ENCODE assay signal across 18 cellular contexts in genomic region chr1:1564278-1564677, GRCh38. TPM values are rescaled to one million over a fixed set of nuclear protein-coding genes. Genes with fewer than 3 reads are reported as not detected.
A peak's percentile ranks its signal among the peaks of the same experiment; 100 is the strongest.
DNase-seq lines count a peak whose midpoint lies in the region; ATAC-seq, FAIRE-seq and TF ChIP-seq lines count a peak whose summit lies in the region.
"Had no signal": no experiment of that assay in that cellular context is flagged by ENCODE, and none has a peak within 500 bp of the region (broad histone marks: within the 10 kb centered on the region; RNA-seq: fewer than 3 reads in every experiment).

No MANE protein-coding gene starts in this region.

- no peak overlapping the region for H2BK120ac ChIP-seq in H1 (replicated peaks; ENCODE audit: low read depth, low read length)

- intact Hi-C loops in right cardiac atrium (cut with DNase I) (no loop called here), Right ventricle myocardium superior (cut with DNase I) (no loop called here), Panc1 (cut with micrococcal nuclease; ENCODE audit: unreplicated experiment) (no loop called here), body of pancreas (cut with DNase I) (no loop called here)

- TF ChIP-seq CTCF in Panc1 (IDR thresholded peaks at IDR 0.05) (no peak), H1 (IDR thresholded peaks at IDR 0.05; ENCODE audit: control extremely low read depth in 1 of 3, insufficient read depth in 1 of 3, low read depth in 1 of 3, low read length in 3 of 3) (no peak), body of pancreas (IDR thresholded peaks at IDR 0.05) (no peak)

- H3K9me3 ChIP-seq in right cardiac atrium (ENCODE audit: control insufficient read depth, low read length) (no peaks in the 10 kb centered on the region), Panc1 (ENCODE audit: control insufficient read depth, insufficient read depth, low read depth, low read length) (no peaks in the 10 kb centered on the region), H1 (ENCODE audit: insufficient read depth in 2 of 2, low read depth in 1 of 2, low read length in 1 of 2) (no peaks in the 10 kb centered on the region), body of pancreas (no peaks in the 10 kb centered on the region)
- H3K9me3 ChIP-seq: SJSA1 had no signal

- no peak for TF ChIP-seq EP300 in H1 (IDR thresholded peaks at IDR 0.05; ENCODE audit: borderline replicate concordance in 1 of 2, low read depth in 2 of 2, low read length in 2 of 2)

- no peak overlapping the region for H2AFZ ChIP-seq in H1 (ENCODE audit: low read length)

- H4K20me1 ChIP-seq in H1 (replicated peaks in 1 of 2; ENCODE audit: control insufficient read depth in 1 of 2, insufficient read depth in 2 of 2, low read length in 2 of 2): peaks cover 29 to 44% of the 10 kb centered on the region in 2 experiments

- DNase-seq in right cardiac atrium: peak in 1 of 3 donors; percentile 60
- DNase-seq in Right ventricle myocardium superior: no peak
- DNase-seq in Panc1 (ENCODE audit: low read depth, low spot score): no peak
- DNase-seq in H1 (ENCODE audit: low read depth in 1 of 2, low spot score in 2 of 2): no peak
- DNase-seq in stimulated activated naive B cell treated with anti-CD40 and anti-IgM and Interleukin-4, amounts not matched to agents 10 μg/mL and 1 μg/mL and 100 μg/mL, for 72 hours: no peak
- no peak for DNase-seq in NCI-H748 treated with DMSO at 0.1 percent for 48 hours (lab: John Stamatoyannopoulos, UW)
- DNase-seq in body of pancreas: no peak
- DNase-seq: Calu3; CD4-positive, CD25-positive, alpha-beta regulatory T cell; DMS79 treated with DMSO at 0.1 percent for 48 hours; NCI-H1417; NCI-H1930; NCI-H2171 treated with DMSO at 0.1 percent for 48 hours; RPMI8226 had no signal

- POLR2A ChIA-PET in Panc1 (lab: Charles Lee): interaction anchor here (0.6 kb wide), 1 partner anchor 66 kb away, joined by 6 read pairs; no protein-coding TSS in a partner anchor
- POLR2A ChIA-PET in H1 (lab: Charles Lee; ENCODE audit: partially characterized antibody): interaction anchor here (0.6 to 21.2 kb wide), 4 partner anchors 10 to 369 kb away, joined by 3 to 367 read pairs (median 4); no protein-coding TSS in a partner anchor

- H2BK5ac ChIP-seq in H1 (ENCODE audit: low read depth, low read length): no peak overlapping the region

- no peak overlapping the region for H3K4me2 ChIP-seq in H1 (ENCODE audit: insufficient read depth in 1 of 2, low read depth in 2 of 2, low read length in 2 of 2)

- no peak for TF ChIP-seq POLR2A in H1 (IDR thresholded peaks at IDR 0.05; ENCODE audit: control extremely low read depth in 1 of 2, low read depth in 2 of 2, low read length in 2 of 2)
- TF ChIP-seq POLR2A in body of pancreas (IDR thresholded peaks at IDR 0.05): no peak

- in situ Hi-C loops in Panc1 (cut with HindIII; ENCODE audit: low pct_unique_long_range_greater_than_20kb, low sequenced_read_pairs): no loop called here

- H3K36me3 ChIP-seq in Panc1 (ENCODE audit: control insufficient read depth, insufficient read depth, low read length) (peaks cover 10% of the 10 kb centered on the region), H1 (ENCODE audit: control insufficient read depth in 2 of 4, insufficient read depth in 4 of 4, low read length in 3 of 4) (peaks cover 16 to 49% (median 28%) of the 10 kb centered on the region in 4 experiments), body of pancreas (replicated peaks in 1 of 2; ENCODE audit: insufficient read depth in 1 of 2, low read depth in 2 of 2) (peaks cover 0 to 20% of the 10 kb centered on the region in 2 donors)

- H3K4me3 Mint-ChIP-seq in stimulated activated naive B cell treated with anti-CD40 and anti-IgM and Interleukin-4, amounts not matched to agents 10 μg/mL and 1 μg/mL and 100 μg/mL, for 72 hours: no peak overlapping the region

- H4K5ac ChIP-seq in H1 (ENCODE audit: insufficient read length, low read depth, low read length): no peak overlapping the region

- H2BK20ac ChIP-seq in H1 (ENCODE audit: low read length): no peak overlapping the region

- H3K23ac ChIP-seq in H1 (ENCODE audit: insufficient read length): no peak overlapping the region

- TF ChIP-seq RAD21 in H1 (IDR thresholded peaks at IDR 0.05 in 1 of 2, conservative IDR thresholded peaks at IDR 0.05 in 1 of 2; ENCODE audit: low read depth in 2 of 2, low read length in 2 of 2): no peak

- H3K79me1 ChIP-seq in H1 (ENCODE audit: low read depth, low read length): peaks cover 5% of the 10 kb centered on the region

- H3K4ac ChIP-seq in H1 (replicated peaks; ENCODE audit: insufficient read length, low read depth, low read length): no peak overlapping the region

- H3K27ac ChIP-seq in right cardiac atrium (ENCODE audit: low read length): no peak overlapping the region
- H3K27ac ChIP-seq in Panc1 (ENCODE audit: low read length): no peak overlapping the region
- no peak overlapping the region for H3K27ac ChIP-seq in H1 (ENCODE audit: low read depth, low read length)
- no peak overlapping the region for H3K27ac ChIP-seq in body of pancreas
- H3K27ac ChIP-seq: SJSA1 had no signal

- CTCF ChIA-PET in Panc1 (lab: Charles Lee): no interaction called here
- CTCF ChIA-PET in H1 (lab: Charles Lee; ENCODE audit: partially characterized antibody): interaction anchor here (0.6 to 2.9 kb wide), 3 partner anchors 9 to 264 kb away, joined by 3 to 15 read pairs (median 3); no protein-coding TSS in a partner anchor

- H3K4me1 ChIP-seq in right cardiac atrium (ENCODE audit: control insufficient read depth, insufficient read depth, low read length) (peaks cover 6% of the 10 kb centered on the region), Panc1 (ENCODE audit: control insufficient read depth, insufficient read depth, low read length) (peaks cover 1% of the 10 kb centered on the region; the same call in 1 of the 2 replicates), H1 (replicated peaks in 1 of 4; ENCODE audit: control insufficient read depth in 3 of 4, insufficient read depth in 4 of 4, low read length in 3 of 4) (peaks cover 0 to 6% (median 2%) of the 10 kb centered on the region in 4 experiments; a peak in 2 of 7 replicates), body of pancreas (no peaks in the 10 kb centered on the region)
- H3K4me1 ChIP-seq: SJSA1 had no signal

- no peak overlapping the region for H3K4me3 ChIP-seq in right cardiac atrium (ENCODE audit: low read length)
- H3K4me3 ChIP-seq in Panc1 (ENCODE audit: low read depth in 2 of 2, low read length in 2 of 2): no peak overlapping the region
- no peak overlapping the region for H3K4me3 ChIP-seq in H1 (ENCODE audit: extremely low read depth in 1 of 4, insufficient read depth in 2 of 4, low read depth in 3 of 4, low read length in 4 of 4)
- no peak overlapping the region for H3K4me3 ChIP-seq in body of pancreas
- H3K4me3 ChIP-seq: SJSA1 had no signal

- H3K27ac Mint-ChIP-seq in stimulated activated naive B cell treated with anti-CD40 and anti-IgM and Interleukin-4, amounts not matched to agents 10 μg/mL and 1 μg/mL and 100 μg/mL, for 72 hours: peak overlapping the region; percentile 14

- 57% methylated on average over 19 of the region's 19 CpGs for WGBS in right cardiac atrium
- 94% methylated on average over 19 of the region's 19 CpGs; no CpG with 5 or more reads in 1 of the 2 experiments for WGBS in H1 (ENCODE audit: extremely low coverage in 1 of 2, insufficient coverage in 1 of 2, insufficient read length in 1 of 2, insufficient replicate concordance in 2 of 2, low coverage in 1 of 2, low lambda C conversion rate in 2 of 2, missing lambda C conversion rate in 1 of 2), 2 experiments
- 85 to 88% methylated on average over 14 to 19 of the region's 19 CpGs for WGBS in body of pancreas, 2 donors

- no peak overlapping the region for H3K14ac ChIP-seq in H1 (ENCODE audit: insufficient read length)

- H2AK5ac ChIP-seq in H1 (ENCODE audit: low read depth, low read length): no peak overlapping the region

- no peak overlapping the region for H3K56ac ChIP-seq in H1 (replicated peaks; ENCODE audit: insufficient read length, low read depth, low read length)

- H2BK12ac ChIP-seq in H1 (ENCODE audit: low read depth, low read length): no peak overlapping the region

- H3K23me2 ChIP-seq in H1 (ENCODE audit: low read depth, low read length): peaks cover 2% of the 10 kb centered on the region; the same call in 1 of the 2 replicates

- H4K8ac ChIP-seq in H1 (ENCODE audit: extremely low read depth, insufficient read depth, low read length): no peak overlapping the region

- H3K9me3 Mint-ChIP-seq in stimulated activated naive B cell treated with anti-CD40 and anti-IgM and Interleukin-4, amounts not matched to agents 10 μg/mL and 1 μg/mL and 100 μg/mL, for 72 hours: no peaks in the 10 kb centered on the region
- H3K9me3 Mint-ChIP-seq: CD4-positive, CD25-positive, alpha-beta regulatory T cell had no signal

- H3K27me3 ChIP-seq in right cardiac atrium (ENCODE audit: control insufficient read depth, insufficient read depth) (no peaks in the 10 kb centered on the region), Panc1 (ENCODE audit: control insufficient read depth, insufficient read depth, low read length) (no peaks in the 10 kb centered on the region), H1 (replicated peaks in 1 of 4; ENCODE audit: control insufficient read depth in 3 of 4, extremely low read depth in 1 of 4, insufficient read depth in 3 of 4, low read length in 3 of 4) (no peaks in the 10 kb centered on the region), body of pancreas (no peaks in the 10 kb centered on the region)
- H3K27me3 ChIP-seq: SJSA1 had no signal

- H3K18ac ChIP-seq in H1 (ENCODE audit: extremely low read depth, low read length): no peak overlapping the region

- H3K4me1 Mint-ChIP-seq in stimulated activated naive B cell treated with anti-CD40 and anti-IgM and Interleukin-4, amounts not matched to agents 10 μg/mL and 1 μg/mL and 100 μg/mL, for 72 hours: peaks cover 16 to 30% of the 10 kb centered on the region in 2 donors

- BruUV-seq in Panc1 (replicated peaks; lab: Mats Ljungman, UMichigan): TSS peak; percentile 5

- no peak for FAIRE-seq in H1 (lab: Jason Lieb, UNC)
- FAIRE-seq: G401.6 had no signal

- ATAC-seq in right cardiac atrium: peak; percentile 6 to 26
- ATAC-seq in Right ventricle myocardium superior (ENCODE audit: poor library complexity): no peak
- ATAC-seq in Panc1: no peak
- no peak for ATAC-seq in stimulated activated naive B cell treated with anti-CD40 and anti-IgM and Interleukin-4, amounts not matched to agents 10 μg/mL and 1 μg/mL and 100 μg/mL, for 72 hours (replicated peaks)
- no peak for ATAC-seq in GM18861 (IDR thresholded peaks at IDR 0.05; ENCODE audit: unreplicated experiment)
- ATAC-seq in body of pancreas: no peak

- H3K79me2 ChIP-seq in H1 (ENCODE audit: control insufficient read depth in 1 of 2, insufficient read depth in 2 of 2, low read length in 2 of 2): peaks cover 29 to 68% of the 10 kb centered on the region in 2 experiments

- no peak overlapping the region for H3K9ac ChIP-seq in H1 (replicated peaks in 1 of 4; ENCODE audit: extremely low read depth in 1 of 4, low read depth in 3 of 4, low read length in 3 of 4)

- no peak overlapping the region for H2BK15ac ChIP-seq in H1 (ENCODE audit: low read length)

- H3K27me3 Mint-ChIP-seq in stimulated activated naive B cell treated with anti-CD40 and anti-IgM and Interleukin-4, amounts not matched to agents 10 μg/mL and 1 μg/mL and 100 μg/mL, for 72 hours: no peaks in the 10 kb centered on the region
- H3K27me3 Mint-ChIP-seq: CD4-positive, CD25-positive, alpha-beta regulatory T cell had no signal

- H3K36me3 Mint-ChIP-seq in stimulated activated naive B cell treated with anti-CD40 and anti-IgM and Interleukin-4, amounts not matched to agents 10 μg/mL and 1 μg/mL and 100 μg/mL, for 72 hours: peaks cover 37 to 47% of the 10 kb centered on the region in 2 donors

- H4K91ac ChIP-seq in H1 (replicated peaks; ENCODE audit: insufficient read length, low read length): no peak overlapping the region

RNA-seq across cellular contexts. Expression of gene SSU72, which starts 10.4 kb away (rescaled TPM):
- 100 to 1,000 TPM; 112 to 115 (median 113) TPM for total RNA-seq in right cardiac atrium
- polyA plus RNA-seq in right cardiac atrium: 130 TPM
- 106 TPM for total RNA-seq in Right ventricle myocardium superior
- 217 TPM for total RNA-seq in Panc1 (2021; ENCODE audit: unreplicated experiment)
- 240 TPM for polyA plus RNA-seq in Panc1 (2012; ENCODE audit: insufficient read length)
- 165 and 170 TPM in 2 replicates for total RNA-seq in H1 (2021; fragmentation: NEBNext Ultra II Directional; extraction: Animal tissue kit (Norgen Biotek cat#: 25700))
- 110 and 116 TPM in 2 replicates for polyA plus RNA-seq in H1 (2011; rRNA removed)
- 122 TPM for polyA plus RNA-seq in H1 (2011; cell fraction: cytosol; rRNA removed)
- 110 TPM for polyA plus RNA-seq in H1 (2011; cell fraction: nucleus; rRNA removed)
- 156 to 180 TPM (median 158 TPM) in 4 replicates for polyA plus RNA-seq in H1 (2012, experiment 1 of 2)
- polyA plus RNA-seq in H1 (2012, experiment 2 of 2): 198 TPM
- polyA plus RNA-seq in H1 (2013, experiment 1 of 2): 143 TPM
- 148 TPM for polyA plus RNA-seq in H1 (2013, experiment 2 of 2)
- polyA minus RNA-seq in H1 (2011; rRNA and poly(A)+ RNA removed): 59.2 and 65.6 TPM in 2 replicates
- polyA minus RNA-seq in H1 (2011; cell fraction: cytosol; rRNA and poly(A)+ RNA removed): 91.6 TPM
- 66.4 TPM for polyA minus RNA-seq in H1 (2011; cell fraction: nucleus; rRNA and poly(A)+ RNA removed)
- total RNA-seq in body of pancreas: 100 to 1,000 TPM in 1 of 2 donors, 10 to 100 TPM in 1; 82.1 to 113 TPM

RNA-seq across cellular contexts. Expression of gene TMEM240, which starts 23.9 kb away (rescaled TPM):
- total RNA-seq in right cardiac atrium: 1 to 10 TPM; 7.3 to 9.3 (median 7.9) TPM
- 10.4 TPM for polyA plus RNA-seq in right cardiac atrium
- total RNA-seq in Right ventricle myocardium superior: 7.5 TPM
- total RNA-seq in Panc1 (2021; ENCODE audit: unreplicated experiment): 4.1 TPM
- polyA plus RNA-seq in Panc1 (2012; ENCODE audit: insufficient read length): 4.4 TPM
- total RNA-seq in H1 (2021; fragmentation: NEBNext Ultra II Directional; extraction: Animal tissue kit (Norgen Biotek cat#: 25700)): 3.6 and 6.6 TPM in 2 replicates
- polyA plus RNA-seq in H1 (2011; rRNA removed): 5.7 and 7.6 TPM in 2 replicates
- 4.6 TPM for polyA plus RNA-seq in H1 (2011; cell fraction: cytosol; rRNA removed)
- 20.3 TPM for polyA plus RNA-seq in H1 (2011; cell fraction: nucleus; rRNA removed)
- 3.9 to 8.7 TPM (median 7.5 TPM) in 4 replicates for polyA plus RNA-seq in H1 (2012, experiment 1 of 2)
- 3.6 TPM for polyA plus RNA-seq in H1 (2012, experiment 2 of 2)
- 3.3 TPM for polyA plus RNA-seq in H1 (2013, experiment 1 of 2)
- polyA plus RNA-seq in H1 (2013, experiment 2 of 2): 2.3 TPM
- polyA minus RNA-seq in H1 (2011; rRNA and poly(A)+ RNA removed): 0.57 and 1.1 TPM in 2 replicates
- polyA minus RNA-seq in H1 (2011; cell fraction: cytosol; rRNA and poly(A)+ RNA removed): not detected
- 2.5 TPM for polyA minus RNA-seq in H1 (2011; cell fraction: nucleus; rRNA and poly(A)+ RNA removed)
- total RNA-seq in body of pancreas: 1 to 10 TPM; 1.0 to 3.6 TPM
- total RNA-seq: CD4-positive, CD25-positive, alpha-beta regulatory T cell; H4 had no signal
- polyA plus RNA-seq: CD4-positive, CD25-positive, alpha-beta regulatory T cell had no signal

RNA-seq across cellular contexts. Expression of gene FNDC10, which starts 35.7 kb away (rescaled TPM):
- under 1 TPM; 0.47 to 0.97 (median 0.80) TPM for total RNA-seq in right cardiac atrium
- polyA plus RNA-seq in right cardiac atrium: 0.68 TPM
- 2.0 TPM for total RNA-seq in Right ventricle myocardium superior
- total RNA-seq in Panc1 (2021; ENCODE audit: unreplicated experiment): 16.2 TPM
- 22.7 TPM for polyA plus RNA-seq in Panc1 (2012; ENCODE audit: insufficient read length)
- total RNA-seq in H1 (2021; fragmentation: NEBNext Ultra II Directional; extraction: Animal tissue kit (Norgen Biotek cat#: 25700)): 18.3 and 19.0 TPM in 2 replicates
- polyA plus RNA-seq in H1 (2011; rRNA removed): 21.8 and 40.0 TPM in 2 replicates
- 16.1 TPM for polyA plus RNA-seq in H1 (2011; cell fraction: cytosol; rRNA removed)
- polyA plus RNA-seq in H1 (2011; cell fraction: nucleus; rRNA removed): 19.1 TPM
- 11.7 to 23.3 TPM (median 18.5 TPM) in 4 replicates for polyA plus RNA-seq in H1 (2012, experiment 1 of 2)
- 17.8 TPM for polyA plus RNA-seq in H1 (2012, experiment 2 of 2)
- 22.1 TPM for polyA plus RNA-seq in H1 (2013, experiment 1 of 2)
- 24.7 TPM for polyA plus RNA-seq in H1 (2013, experiment 2 of 2)
- polyA minus RNA-seq in H1 (2011; rRNA and poly(A)+ RNA removed): 3.0 and 3.8 TPM in 2 replicates
- 14.8 TPM for polyA minus RNA-seq in H1 (2011; cell fraction: cytosol; rRNA and poly(A)+ RNA removed)
- polyA minus RNA-seq in H1 (2011; cell fraction: nucleus; rRNA and poly(A)+ RNA removed): 8.7 TPM
- 1 to 10 TPM; 1.3 to 2.3 TPM for total RNA-seq in body of pancreas

RNA-seq across cellular contexts. Expression of gene MIB2, which starts 51.0 kb away (rescaled TPM):
- 10 to 100 TPM; 49.5 to 77.8 (median 65.5) TPM for total RNA-seq in right cardiac atrium
- polyA plus RNA-seq in right cardiac atrium: 52.5 TPM
- 110 TPM for total RNA-seq in Right ventricle myocardium superior
- total RNA-seq in Panc1 (2021; ENCODE audit: unreplicated experiment): 74.5 TPM
- 92.4 TPM for polyA plus RNA-seq in Panc1 (2012; ENCODE audit: insufficient read length)
- 56.5 and 60.0 TPM in 2 replicates for total RNA-seq in H1 (2021; fragmentation: NEBNext Ultra II Directional; extraction: Animal tissue kit (Norgen Biotek cat#: 25700))
- 32.5 and 71.1 TPM in 2 replicates for polyA plus RNA-seq in H1 (2011; rRNA removed)
- polyA plus RNA-seq in H1 (2011; cell fraction: cytosol; rRNA removed): 53.6 TPM
- 216 TPM for polyA plus RNA-seq in H1 (2011; cell fraction: nucleus; rRNA removed)
- polyA plus RNA-seq in H1 (2012, experiment 1 of 2): 18.3 to 47.9 TPM (median 45.2 TPM) in 4 replicates
- 20.1 TPM for polyA plus RNA-seq in H1 (2012, experiment 2 of 2)
- polyA plus RNA-seq in H1 (2013, experiment 1 of 2): 51.2 TPM
- 57.9 TPM for polyA plus RNA-seq in H1 (2013, experiment 2 of 2)
- polyA minus RNA-seq in H1 (2011; rRNA and poly(A)+ RNA removed): 7.6 and 11.2 TPM in 2 replicates
- polyA minus RNA-seq in H1 (2011; cell fraction: cytosol; rRNA and poly(A)+ RNA removed): 31.8 TPM
- polyA minus RNA-seq in H1 (2011; cell fraction: nucleus; rRNA and poly(A)+ RNA removed): 52.7 TPM
- total RNA-seq in body of pancreas: 100 to 1,000 TPM in 1 of 2 donors, 10 to 100 TPM in 1; 57.6 to 101 TPM

RNA-seq across cellular contexts. Expression of gene ATAD3A, which starts 52.3 kb away (rescaled TPM):
- total RNA-seq in right cardiac atrium: 10 to 100 TPM; 13.6 to 20.1 (median 15.7) TPM
- 16.7 TPM for polyA plus RNA-seq in right cardiac atrium
- 18.5 TPM for total RNA-seq in Right ventricle myocardium superior
- 57.5 TPM for total RNA-seq in Panc1 (2021; ENCODE audit: unreplicated experiment)
- polyA plus RNA-seq in Panc1 (2012; ENCODE audit: insufficient read length): 57.5 TPM
- total RNA-seq in H1 (2021; fragmentation: NEBNext Ultra II Directional; extraction: Animal tissue kit (Norgen Biotek cat#: 25700)): 63.7 and 64.7 TPM in 2 replicates
- polyA plus RNA-seq in H1 (2011; rRNA removed): 28.3 and 46.7 TPM in 2 replicates
- polyA plus RNA-seq in H1 (2011; cell fraction: cytosol; rRNA removed): 44.7 TPM
- 62.6 TPM for polyA plus RNA-seq in H1 (2011; cell fraction: nucleus; rRNA removed)
- polyA plus RNA-seq in H1 (2012, experiment 1 of 2): 32.8 to 59.1 TPM (median 55.6 TPM) in 4 replicates
- 37.3 TPM for polyA plus RNA-seq in H1 (2012, experiment 2 of 2)
- polyA plus RNA-seq in H1 (2013, experiment 1 of 2): 32.6 TPM
- polyA plus RNA-seq in H1 (2013, experiment 2 of 2): 31.7 TPM
- 16.2 and 18.2 TPM in 2 replicates for polyA minus RNA-seq in H1 (2011; rRNA and poly(A)+ RNA removed)
- 33.1 TPM for polyA minus RNA-seq in H1 (2011; cell fraction: cytosol; rRNA and poly(A)+ RNA removed)
- polyA minus RNA-seq in H1 (2011; cell fraction: nucleus; rRNA and poly(A)+ RNA removed): 21.4 TPM
- 10 to 100 TPM; 15.8 to 20.8 TPM for total RNA-seq in body of pancreas

Comparison
In these comparisons a context has a peak if more than half of its experiments do, and no peak if none do; other contexts are left out.
1. ATAC-seq: peak in right cardiac atrium (2 of 2); none in Right ventricle myocardium superior (single experiment), Panc1 (single experiment), stimulated activated naive B cell treated with anti-CD40 and anti-IgM and Interleukin-4, amounts not matched to agents 10 μg/mL and 1 μg/mL and 100 μg/mL, for 72 hours (0 of 2), GM18861 (single experiment) and body of pancreas (single experiment).